In genomic region chr5:91311168-91311696, GRCh38 we compare ENCODE assay signal across 8 cellular contexts.
A peak's percentile ranks its signal among the peaks of the same experiment; 100 is the strongest.
DNase-seq lines count a peak whose midpoint lies in the region; ATAC-seq and TF ChIP-seq lines count a peak whose summit lies in the region.

No MANE protein-coding gene starts in this region.

- H3K4me3 Mint-ChIP-seq in chondrocyte (ENCODE audit: unreplicated experiment) = no peak overlapping the region

- H3K4me3 ChIP-seq in skin epidermis = no peak overlapping the region

- H3K27me3 Mint-ChIP-seq in chondrocyte (ENCODE audit: low read depth) = peaks cover 5% of the 10 kb centered on the region

- peak overlapping the region; percentile 89 for H3K27ac Mint-ChIP-seq in chondrocyte (ENCODE audit: unreplicated experiment)

- H3K9me3 Mint-ChIP-seq in chondrocyte (ENCODE audit: low read depth) = no peaks in the 10 kb centered on the region

- TF ChIP-seq CTCF in chondrocyte (IDR thresholded peaks at IDR 0.05) = no peak

- DNase-seq in chondrocyte (ENCODE audit: low spot score) (no peak), NCI-H1105 treated with DMSO at 0.1 percent for 48 hours (lab: John Stamatoyannopoulos, UW) (no peak), SIG-M5 (lab: John Stamatoyannopoulos, UW) (no peak), A172 (ENCODE audit: low spot score) (no peak)

- ATAC-seq in GM19452 (IDR thresholded peaks at IDR 0.05; ENCODE audit: unreplicated experiment) (peak; percentile 20), HG03457 (IDR thresholded peaks at IDR 0.05; ENCODE audit: unreplicated experiment) (peak; percentile 19), HG03520 (IDR thresholded peaks at IDR 0.05; ENCODE audit: unreplicated experiment) (no peak)

- H3K4me1 Mint-ChIP-seq in chondrocyte (ENCODE audit: low read depth) = peaks cover 38% of the 10 kb centered on the region

- peaks cover 2% of the 10 kb centered on the region for H3K36me3 Mint-ChIP-seq in chondrocyte (ENCODE audit: low read depth)

- H3K27ac ChIP-seq in skin epidermis = peak overlapping the region; percentile 42 to 92 (median 79)
